20 cellular contexts compared by ENCODE assay signal in genomic region chr10:56135806-56136205, GRCh38.
"Had no signal": no experiment of that assay in that cellular context is flagged by ENCODE, and none has a peak within 500 bp of the region (broad histone marks: within the 10 kb centered on the region; RNA-seq: fewer than 3 reads in every experiment).

No MANE protein-coding gene starts in this region.

- DNase-seq: activated B cell treated with CpG ODN at 0.5 μM for 24 hours; activated CD4-positive, alpha-beta T cell treated with anti-CD3 and anti-CD28 coated beads for 48 hours; activated CD8-positive, alpha-beta T cell treated with anti-CD3 and anti-CD28 coated beads for 36 hours; activated naive CD4-positive, alpha-beta T cell; activated naive CD8-positive, alpha-beta T cell treated with anti-CD3 and anti-CD28 coated beads for 36 hours; activated T-cell treated with anti-CD3 and anti-CD28 coated beads, Interleukin-2, amount 50 U/mL, for 1 hour; amniotic stem cell; effector CD4-positive, alpha-beta T cell; heart left ventricle; kidney; natural killer cell; ovary; right lobe of liver; small intestine; stimulated activated CD4-positive, alpha-beta T cell treated with anti-CD3 and anti-CD28 coated beads, Interleukin-15, amount 100 ng/mL, for 24 hours; stimulated activated CD4-positive, alpha-beta T cell treated with anti-CD3 and anti-CD28 coated beads, Interleukin-4, amount 100 ng/mL, for 1 hour; stomach; trophoblast cell had no signal

- ATAC-seq: activated CD8-positive, alpha-beta T cell treated with anti-CD3 and anti-CD28 coated beads for 36 hours; activated T-helper 17 cell treated with anti-CD3 and anti-CD28 coated beads, Interleukin-2, amount 50 U/mL, for 72 hours; heart left ventricle; left lobe of liver; natural killer cell; right lobe of liver had no signal
